ENCODE assay signal across 26 cellular contexts in the genomic region with DNA sequence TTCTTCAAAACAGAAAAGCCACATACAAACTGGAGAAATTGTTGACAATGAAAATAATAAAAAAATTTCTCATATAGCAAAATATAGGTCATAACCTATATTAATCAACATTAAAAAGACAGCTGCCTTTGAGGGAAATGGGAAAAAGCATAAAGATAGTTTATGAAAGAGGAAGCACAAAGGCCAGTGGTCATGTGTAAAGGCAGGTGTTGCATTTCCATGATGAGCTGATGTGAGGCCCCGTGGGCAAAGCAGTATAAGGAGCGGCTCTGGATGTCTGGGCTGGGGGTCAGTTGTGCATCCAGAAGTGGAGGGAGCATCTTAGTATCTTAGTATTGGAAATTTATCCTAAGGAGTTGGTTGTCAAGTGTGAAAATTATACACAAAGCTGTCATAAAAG.
"Had no signal": no experiment of that assay in that cellular context is flagged by ENCODE, and none has a peak within 500 bp of the region (broad histone marks: within the 10 kb centered on the region; RNA-seq: fewer than 3 reads in every experiment).

No MANE protein-coding gene starts in this region.

- H3K4me3 ChIP-seq: right atrium auricular region, smooth muscle cell, testis had no signal

- DNase-seq: activated CD4-positive, alpha-beta memory T cell treated with anti-CD3 and anti-CD28 coated beads for 36 hours; activated CD4-positive, alpha-beta T cell treated with anti-CD3 and anti-CD28 coated beads, Interleukin-2, amount 10 ng/mL, durations not matched to agents 24 days and 14 days; activated CD4-positive, CD25-positive, alpha-beta regulatory T cell treated with anti-CD3 and anti-CD28 coated beads, Interleukin-2, amount 50 U/mL, for 72 hours; anterior cingulate cortex; endodermal cell; foreskin fibroblast; hippocampal formation; kidney; left colon; midbrain; naive thymus-derived CD4-positive, alpha-beta T cell; stimulated activated CD4-positive, alpha-beta T cell treated with anti-CD3 and anti-CD28 coated beads, Interleukin-1b, Interleukin-23, amount 100 ng/mL, for 48 hours; stimulated activated naive CD8-positive, alpha-beta T cell treated with anti-CD3 and anti-CD28 coated beads, Interleukin-15, Interleukin-2, amounts not matched to agents 100 U/mL and 50 U/mL, for 24 hours; SW 1271; T1000; testis; trophoblast cell had no signal

- H3K9me3 ChIP-seq: right atrium auricular region, testis had no signal

- H3K9me3 Mint-ChIP-seq: activated CD4-positive, alpha-beta memory T cell treated with anti-CD3 and anti-CD28 coated beads for 36 hours; activated CD4-positive, alpha-beta T cell treated with anti-CD3 and anti-CD28 coated beads, Interleukin-2, amount 10 ng/mL, durations not matched to agents 24 days and 14 days; activated naive CD4-positive, alpha-beta T cell treated with anti-CD3 and anti-CD28 coated beads, Interleukin-2, amount 50 U/mL, for 24 hours; activated T-helper 1 cell treated with anti-CD3 and anti-CD28 coated beads, Interleukin-12 subunit alpha, Interleukin-12 subunit beta, Interleukin-2, Interleukin-4 antibody, amounts not matched to agents 30 ng/mL and 10 ng/mL and 1 ng/mL, durations not matched to agents 14 hours and 24 hours and 36 hours; central memory CD8-positive, alpha-beta T cell; dendritic cell treated with granulocyte-macrophage colony-stimulating factor and Interleukin-4, amounts not matched to agents 40 ng/mL and 50 ng/mL, for 4 days; endodermal cell; T-helper 1 cell treated with Interleukin-12 subunit alpha and Interleukin-12 subunit beta and Interleukin-4 antibody, amounts not matched to agents 30 μg/mL and 1 μg/mL, for 36 hours had no signal

- H3K4me3 Mint-ChIP-seq: activated CD4-positive, alpha-beta memory T cell treated with anti-CD3 and anti-CD28 coated beads for 36 hours; activated CD4-positive, alpha-beta T cell treated with anti-CD3 and anti-CD28 coated beads, Interleukin-2, amount 10 ng/mL, durations not matched to agents 24 days and 14 days; activated naive CD4-positive, alpha-beta T cell treated with anti-CD3 and anti-CD28 coated beads, Interleukin-2, amount 50 U/mL, for 24 hours; activated T-helper 1 cell treated with anti-CD3 and anti-CD28 coated beads, Interleukin-12 subunit alpha, Interleukin-12 subunit beta, Interleukin-2, Interleukin-4 antibody, amounts not matched to agents 30 ng/mL and 10 ng/mL and 1 ng/mL, durations not matched to agents 14 hours and 24 hours and 36 hours; central memory CD8-positive, alpha-beta T cell; dendritic cell treated with granulocyte-macrophage colony-stimulating factor and Interleukin-4, amounts not matched to agents 40 ng/mL and 50 ng/mL, for 4 days; endodermal cell; naive thymus-derived CD4-positive, alpha-beta T cell; T-helper 1 cell treated with Interleukin-12 subunit alpha and Interleukin-12 subunit beta and Interleukin-4 antibody, amounts not matched to agents 30 μg/mL and 1 μg/mL, for 36 hours had no signal

- H3K4me1 ChIP-seq: parathyroid adenoma, right atrium auricular region, testis had no signal

- H3K27ac ChIP-seq: parathyroid adenoma, right atrium auricular region, testis had no signal

- H3K27me3 ChIP-seq: right atrium auricular region, testis had no signal

- H3K27ac Mint-ChIP-seq: activated CD4-positive, alpha-beta T cell treated with anti-CD3 and anti-CD28 coated beads, Interleukin-2, amount 10 ng/mL, durations not matched to agents 24 days and 14 days; activated T-helper 1 cell treated with anti-CD3 and anti-CD28 coated beads, Interleukin-12 subunit alpha, Interleukin-12 subunit beta, Interleukin-2, Interleukin-4 antibody, amounts not matched to agents 30 ng/mL and 10 ng/mL and 1 ng/mL, durations not matched to agents 14 hours and 24 hours and 36 hours; dendritic cell treated with granulocyte-macrophage colony-stimulating factor and Interleukin-4, amounts not matched to agents 40 ng/mL and 50 ng/mL, for 4 days; endodermal cell; T-helper 1 cell treated with Interleukin-12 subunit alpha and Interleukin-12 subunit beta and Interleukin-4 antibody, amounts not matched to agents 30 μg/mL and 1 μg/mL, for 36 hours had no signal

- ATAC-seq: esophagus mucosa; left colon; naive thymus-derived CD4-positive, alpha-beta T cell; stimulated activated naive CD8-positive, alpha-beta T cell treated with anti-CD3 and anti-CD28 coated beads, Interleukin-15, Interleukin-2, amounts not matched to agents 100 U/mL and 50 U/mL, for 24 hours had no signal

- H3K27me3 Mint-ChIP-seq: activated CD4-positive, alpha-beta memory T cell treated with anti-CD3 and anti-CD28 coated beads for 36 hours; activated CD4-positive, alpha-beta T cell treated with anti-CD3 and anti-CD28 coated beads, Interleukin-2, amount 10 ng/mL, durations not matched to agents 24 days and 14 days; activated naive CD4-positive, alpha-beta T cell treated with anti-CD3 and anti-CD28 coated beads, Interleukin-2, amount 50 U/mL, for 24 hours; central memory CD8-positive, alpha-beta T cell; dendritic cell treated with granulocyte-macrophage colony-stimulating factor and Interleukin-4, amounts not matched to agents 40 ng/mL and 50 ng/mL, for 4 days; naive thymus-derived CD4-positive, alpha-beta T cell had no signal

- H3K4me1 Mint-ChIP-seq: activated naive CD4-positive, alpha-beta T cell treated with anti-CD3 and anti-CD28 coated beads, Interleukin-2, amount 50 U/mL, for 24 hours; endodermal cell had no signal
